11 cellular contexts compared by ENCODE assay signal in genomic region chr11:20163778-20164133, GRCh38. TPM values are rescaled to one million over a fixed set of nuclear protein-coding genes. Genes with fewer than 3 reads are reported as not detected.
DNase-seq lines count a peak whose midpoint lies in the region; ATAC-seq lines count a peak whose summit lies in the region.
"Had no signal": no experiment of that assay in that cellular context is flagged by ENCODE, and none has a peak within 500 bp of the region (broad histone marks: within the 10 kb centered on the region; RNA-seq: fewer than 3 reads in every experiment).

No MANE protein-coding gene starts in this region.

- no peaks in the 10 kb centered on the region for H3K9me3 ChIP-seq in ES-I3 (ENCODE audit: control insufficient read depth, insufficient read depth, low read length)

- H3K4me3 ChIP-seq in iPS-11a (ENCODE audit: low read depth, low read length) (peak overlapping the region; percentile 21), skeletal muscle cell (ENCODE audit: low read depth, low read length) (peak overlapping the region; percentile 37)
- H3K4me3 ChIP-seq: PC-9 had no signal

- H3K27ac Mint-ChIP-seq in T-cell = no peak overlapping the region

- no peaks in the 10 kb centered on the region for H3K36me3 ChIP-seq in ES-I3 (ENCODE audit: insufficient read depth, low read length)

- peak overlapping the region in 2 of 3 donors; percentile 65 to 84 for H3K4me3 Mint-ChIP-seq in T-cell

- H3K27me3 Mint-ChIP-seq in T-cell = peaks cover 87 to 88% of the 10 kb centered on the region in 2 donors

- no peak for DNase-seq in T-cell
- no peak for DNase-seq in skeletal muscle cell (ENCODE audit: low read depth)
- DNase-seq in activated gamma-delta T cell (lab: John Stamatoyannopoulos, UW) = no peak
- no peak for DNase-seq in HCEC 1CT
- DNase-seq: DND-41, NCI-H187 treated with DMSO at 0.1 percent for 48 hours, PC-9 had no signal

- CTCF ChIA-PET in T-cell (lab: Charles Lee) = interaction anchor here in 1 of 2 donors (1.1 to 2.9 kb wide), 2 partner anchors 28 to 35 kb away, joined by 3 to 11 read pairs; no protein-coding TSS in a partner anchor

- H3K4me1 ChIP-seq in ES-I3 (ENCODE audit: insufficient read depth, low read length) = peaks cover 5% of the 10 kb centered on the region

- POLR2A ChIA-PET in T-cell (lab: Charles Lee) = no interaction called here

- H3K9ac ChIP-seq in ES-I3 (ENCODE audit: low read depth, low read length) = peak overlapping the region; percentile 59; the same call in 1 of the 2 replicates

- H3K4me1 Mint-ChIP-seq in T-cell = peaks cover 27 to 33% (median 29%) of the 10 kb centered on the region in 3 donors

- peaks cover 0 to 10% (median 2%) of the 10 kb centered on the region in 3 donors for H3K9me3 Mint-ChIP-seq in T-cell

- no peak for ATAC-seq in T-cell (replicated peaks in 1 of 4)
- no peak for ATAC-seq in GM21367 (IDR thresholded peaks at IDR 0.05; ENCODE audit: unreplicated experiment)

- H3K36me3 Mint-ChIP-seq in T-cell = peaks cover 4% of the 10 kb centered on the region

RNA-seq across cellular contexts. Expression of gene DBX1, which starts 3.5 kb away (rescaled TPM):
- not detected for total RNA-seq in T-cell
- total RNA-seq: PC-9, subcutaneous adipose tissue had no signal
